ENCODE assay signal across 2 cellular contexts in genomic region chr22:36629320-36629719, GRCh38.
TF ChIP-seq lines count a peak whose summit lies in the region.

No MANE protein-coding gene starts in this region.

TF ChIP-seq in GM23338, 12 proteins besides CTCF, POLR2A, EP300 and RAD21:
- TF ChIP-seq REST (IDR thresholded peaks at IDR 0.05; ENCODE audit: unreplicated experiment) (no peak), STAT1 (IDR thresholded peaks at IDR 0.05; ENCODE audit: unreplicated experiment) (no peak), ETS1 (IDR thresholded peaks at IDR 0.05) (no peak), CREB1 (CRISPR knock-in tag; IDR thresholded peaks at IDR 0.05; ENCODE audit: low read depth) (no peak), EZH2phosphoT487 (IDR thresholded peaks at IDR 0.05; ENCODE audit: unreplicated experiment) (no peak), ZNF331 (CRISPR knock-in tag; IDR thresholded peaks at IDR 0.05; ENCODE audit: low read depth) (no peak), EZH2 (IDR thresholded peaks at IDR 0.05; ENCODE audit: low read depth, unreplicated experiment) (no peak), POLR2AphosphoS5 (IDR thresholded peaks at IDR 0.05; ENCODE audit: low read depth) (no peak), ZNF462 (CRISPR knock-in tag; IDR thresholded peaks at IDR 0.05) (no peak), NANOG (IDR thresholded peaks at IDR 0.05; ENCODE audit: borderline replicate concordance) (no peak), ZNF114 (CRISPR knock-in tag; IDR thresholded peaks at IDR 0.05) (no peak), JUNB (IDR thresholded peaks at IDR 0.05; ENCODE audit: unreplicated experiment) (no peak)

TF ChIP-seq in IMR-90, 13 proteins besides CTCF, POLR2A, EP300 and RAD21 (continued from another document):
- no peak for TF ChIP-seq USF2 (IDR thresholded peaks at IDR 0.05; ENCODE audit: low read depth, low read length)
